Comparison of ENCODE assay signal across 11 cellular contexts in genomic region chr1:179816196-179816960, GRCh38.
DNase-seq lines count a peak whose midpoint lies in the region; TF ChIP-seq lines count a peak whose summit lies in the region.
"Had no signal": no experiment of that assay in that cellular context is flagged by ENCODE, and none has a peak within 500 bp of the region (broad histone marks: within the 10 kb centered on the region; RNA-seq: fewer than 3 reads in every experiment).

No MANE protein-coding gene starts in this region.

- H3K9me2 ChIP-seq in neural cell (ENCODE audit: insufficient read depth, low read length): no peaks in the 10 kb centered on the region

- H3K27me3 ChIP-seq in endodermal cell (ENCODE audit: control insufficient read depth, insufficient read depth, low read length, poor library complexity, severe bottlenecking) (peaks cover 19% of the 10 kb centered on the region), neural cell (ENCODE audit: insufficient read depth, low read depth, low read length) (no peaks in the 10 kb centered on the region), ascending aorta (no peaks in the 10 kb centered on the region)

- H2AFZ ChIP-seq in neural cell (ENCODE audit: low read depth, low read length): peak overlapping the region; percentile 8

- no peaks in the 10 kb centered on the region for H3K36me3 Mint-ChIP-seq in IgD-negative memory B cell
- H3K36me3 Mint-ChIP-seq in endodermal cell (ENCODE audit: low read depth): no peaks in the 10 kb centered on the region

- peaks cover 8% of the 10 kb centered on the region for H3F3A ChIP-seq in neural cell (ENCODE audit: insufficient read depth, low read length, poor library complexity, severe bottlenecking)

- peak overlapping the region; percentile 80 for H3K4me2 ChIP-seq in neural cell (ENCODE audit: low read length)

- H3K4me1 Mint-ChIP-seq in IgD-negative memory B cell: peaks cover 0 to 11% (median 8%) of the 10 kb centered on the region in 3 donors
- peaks cover 23% of the 10 kb centered on the region for H3K4me1 Mint-ChIP-seq in endodermal cell

- H3K4me3 Mint-ChIP-seq in IgD-negative memory B cell (peak overlapping the region; percentile 6 to 98 (median 93)), endodermal cell (peak overlapping the region; percentile 64)

- H3K4me3 ChIP-seq in endodermal cell (ENCODE audit: low read length) (no peak overlapping the region), neural cell (ENCODE audit: low read length) (peak overlapping the region; percentile 72), ascending aorta (no peak overlapping the region)

- H3K36me3 ChIP-seq in endodermal cell (ENCODE audit: control insufficient read depth, insufficient read depth, low read length) (no peaks in the 10 kb centered on the region), neural cell (ENCODE audit: insufficient read depth, low read length) (no peaks in the 10 kb centered on the region), ascending aorta (no peaks in the 10 kb centered on the region)
- H3K36me3 ChIP-seq: lower lobe of right lung, tibial artery had no signal

- TF ChIP-seq CTCF in endodermal cell (conservative IDR thresholded peaks at IDR 0.05): peak; percentile 14
- no peak for TF ChIP-seq CTCF in neural cell (IDR thresholded peaks at IDR 0.05; ENCODE audit: poor library complexity, severe bottlenecking)
- TF ChIP-seq CTCF in ascending aorta (IDR thresholded peaks at IDR 0.05): no peak

- no peak overlapping the region for H3K27ac ChIP-seq in endodermal cell (ENCODE audit: low read depth, low read length)
- peak overlapping the region; percentile 96 for H3K27ac ChIP-seq in neural cell (ENCODE audit: low read length)
- H3K27ac ChIP-seq in ascending aorta: no peak overlapping the region
- H3K27ac ChIP-seq: lower lobe of right lung, tibial artery had no signal

- peak; percentile 39 for DNase-seq in DMS79 treated with DMSO at 0.1 percent for 48 hours (lab: John Stamatoyannopoulos, UW)
- DNase-seq in DMS79 (lab: John Stamatoyannopoulos, UW): no peak
- no peak for DNase-seq in endodermal cell
- no peak for DNase-seq in ascending aorta (ENCODE audit: low spot score in 2 of 2)
- no peak for DNase-seq in foreskin melanocyte
- DNase-seq in MV-4-11 (lab: John Stamatoyannopoulos, UW): no peak
- DNase-seq: activated T-cell treated with anti-CD3 and anti-CD28 coated beads, Interleukin-2, amount 50 U/mL, for 1 hour; lower lobe of right lung had no signal

- H4K20me1 ChIP-seq in neural cell (ENCODE audit: insufficient read depth): no peaks in the 10 kb centered on the region

- WGBS in endodermal cell (ENCODE audit: insufficient coverage in 1 of 2, insufficient read length in 1 of 2), 2 experiments: 80 to 81% methylated on average over 16 to 17 of the region's 17 CpGs

- H3K27me3 Mint-ChIP-seq in IgD-negative memory B cell (peaks cover 13% of the 10 kb centered on the region), endodermal cell (ENCODE audit: insufficient read depth) (peaks cover 54% of the 10 kb centered on the region)

- intact Hi-C loops in ascending aorta (cut with DNase I): no loop called here

- H3K9me3 ChIP-seq in endodermal cell (ENCODE audit: control insufficient read depth, low read length): no peaks in the 10 kb centered on the region
- no peaks in the 10 kb centered on the region for H3K9me3 ChIP-seq in neural cell (ENCODE audit: low read length)
- no peaks in the 10 kb centered on the region for H3K9me3 ChIP-seq in ascending aorta
- H3K9me3 ChIP-seq: lower lobe of right lung, tibial artery had no signal

- H3K9ac ChIP-seq in endodermal cell (ENCODE audit: extremely low read depth, low read length, poor library complexity, severe bottlenecking) (no peak overlapping the region), neural cell (ENCODE audit: low read length) (peak overlapping the region; percentile 84)

- no peak for TF ChIP-seq RAD21 in neural cell (conservative IDR thresholded peaks at IDR 0.05)

- H3K9me3 Mint-ChIP-seq in IgD-negative memory B cell: no peaks in the 10 kb centered on the region
- H3K9me3 Mint-ChIP-seq in endodermal cell: no peaks in the 10 kb centered on the region

- TF ChIP-seq EP300 in neural cell (conservative IDR thresholded peaks at IDR 0.05; ENCODE audit: poor library complexity, severe bottlenecking): no peak

- no peaks in the 10 kb centered on the region for H3K79me2 ChIP-seq in neural cell (replicated peaks; ENCODE audit: insufficient read depth, low read length)

- H3K27ac Mint-ChIP-seq in IgD-negative memory B cell (peak overlapping the region in 1 of 3 donors; percentile 76), endodermal cell (no peak overlapping the region)

- H3K4me1 ChIP-seq in endodermal cell (ENCODE audit: control insufficient read depth, insufficient read depth, low read length) (no peaks in the 10 kb centered on the region), ascending aorta (peaks cover 3 to 10% of the 10 kb centered on the region in 2 donors)

TF ChIP-seq in neural cell, 6 proteins besides CTCF, POLR2A, EP300 and RAD21:
- TF ChIP-seq TAF1 (IDR thresholded peaks at IDR 0.05; ENCODE audit: low read depth) (no peak), MXI1 (conservative IDR thresholded peaks at IDR 0.05; ENCODE audit: poor library complexity, severe bottlenecking) (no peak), EZH2 (IDR thresholded peaks at IDR 0.05; ENCODE audit: borderline replicate concordance, insufficient read depth, low read length, poor library complexity, severe bottlenecking) (no peak), POLR2AphosphoS5 (IDR thresholded peaks at IDR 0.05) (no peak)
